ENCODE assay signal across 8 cellular contexts in genomic region chr17:7393613-7394451, GRCh38. TPM values are rescaled to one million over a fixed set of nuclear protein-coding genes. Genes with fewer than 3 reads are reported as not detected.
DNase-seq lines count a peak whose midpoint lies in the region; ATAC-seq, FAIRE-seq and TF ChIP-seq lines count a peak whose summit lies in the region.

No MANE protein-coding gene starts in this region.

- H3K9me3 ChIP-seq in mucosa of descending colon: no peaks in the 10 kb centered on the region
- no peaks in the 10 kb centered on the region for H3K9me3 ChIP-seq in stomach

- H3K27me3 ChIP-seq in dorsolateral prefrontal cortex (no peaks in the 10 kb centered on the region), stomach (no peaks in the 10 kb centered on the region)

- peaks cover 8% of the 10 kb centered on the region for H3K4me1 ChIP-seq in mucosa of descending colon (ENCODE audit: low read depth)
- H3K4me1 ChIP-seq in stomach: peaks cover 18 to 26% (median 25%) of the 10 kb centered on the region in 4 donors

- TF ChIP-seq CTCF in WI38 (IDR thresholded peaks at IDR 0.05; ENCODE audit: low read depth, low read length): no peak
- TF ChIP-seq CTCF in dorsolateral prefrontal cortex (IDR thresholded peaks at IDR 0.05 in 54 of 56, conservative IDR thresholded peaks at IDR 0.05 in 2 of 56; ENCODE audit: low read depth in 1 of 56, partially characterized antibody in 56 of 56): no peak
- TF ChIP-seq CTCF in mucosa of descending colon (IDR thresholded peaks at IDR 0.05): no peak
- TF ChIP-seq CTCF in stomach (IDR thresholded peaks at IDR 0.05): no peak

- peak; percentile 41 for ATAC-seq in GM19467 (IDR thresholded peaks at IDR 0.05; ENCODE audit: unreplicated experiment)
- peak; percentile 44 for ATAC-seq in mucosa of descending colon

- H3K4me3 ChIP-seq in WI38 (ENCODE audit: low read depth, low read length) (peak overlapping the region; percentile 90), dorsolateral prefrontal cortex (peak overlapping the region; percentile 55 to 98 (median 90)), mucosa of descending colon (peak overlapping the region; percentile 29), stomach (peak overlapping the region; percentile 79 to 93 (median 84))

- 1 to 7% (median 4%) methylated on average over 32 to 48 of the region's 48 CpGs for WGBS in stomach, 5 donors

- intact Hi-C loops in dorsolateral prefrontal cortex (cut with DNase I) (loop anchor here in 1 of 2 donors (5.0 kb wide), 1 partner anchor 37 kb away; the partner anchor contains the start of gene TMEM95), mucosa of descending colon (cut with DNase I, micrococcal nuclease) (no loop called here), stomach (cut with DNase I; ENCODE audit: low total_unique reads) (no loop called here)

- peak; percentile 8 for DNase-seq in CMK (ENCODE audit: low read depth)
- peak; percentile 41 for DNase-seq in HTR-8/SVneo (ENCODE audit: insufficient read length, low spot score)
- no peak for DNase-seq in dorsolateral prefrontal cortex
- peak in 2 of 3 donors; percentile 62 to 72 for DNase-seq in mucosa of descending colon
- peak; percentile 33 for DNase-seq in stomach
- no peak for DNase-seq in NK-92 (lab: John Stamatoyannopoulos, UW; ENCODE audit: unreplicated experiment)

- no peak for TF ChIP-seq POLR2A in stomach (IDR thresholded peaks at IDR 0.05)

- FAIRE-seq in HTR-8/SVneo (lab: Jason Lieb, UNC): peak; percentile 73

- no peak for TF ChIP-seq EP300 in stomach (IDR thresholded peaks at IDR 0.05)

- H3K27ac ChIP-seq in dorsolateral prefrontal cortex (peak overlapping the region in 58 of 59 donors; percentile 61 to 98 (median 93)), stomach (peak overlapping the region; percentile 87 to 97 (median 95))

- no peaks in the 10 kb centered on the region for H3K36me3 ChIP-seq in mucosa of descending colon (ENCODE audit: low read depth)
- peaks cover 13 to 36% (median 32%) of the 10 kb centered on the region in 4 donors for H3K36me3 ChIP-seq in stomach

RNA-seq across cellular contexts. Expression of gene PLSCR3, which starts 0.5 kb away (rescaled TPM):
- total RNA-seq in dorsolateral prefrontal cortex: 10 to 100 TPM in 116 of 120 experiments, 1 to 10 TPM in 4; 7.3 to 23.9 (median 14.2) TPM
- total RNA-seq in mucosa of descending colon: 10 to 100 TPM in 2 of 3 donors, 1 to 10 TPM in 1; 5.5 to 21.6 (median 16.4) TPM
- 100 to 1,000 TPM in 1 of 5 donors, 10 to 100 TPM in 2, 1 to 10 TPM in 1, not detected in 1; 7.9 to 101 (median 29.6) TPM for total RNA-seq in stomach
- 10 to 100 TPM; 21.9 to 27.1 (median 24.4) TPM for polyA plus RNA-seq in stomach

RNA-seq across cellular contexts. Expression of gene TMEM256, which starts 10.1 kb away (rescaled TPM):
- total RNA-seq in dorsolateral prefrontal cortex (10 to 100 TPM; 25.4 to 80.3 (median 44.3) TPM), mucosa of descending colon (10 to 100 TPM; 51.9 to 85.1 (median 64.9) TPM), stomach (100 to 1,000 TPM in 2 of 5 donors, 10 to 100 TPM in 2, not detected in 1; 39.8 to 347 (median 161) TPM)
- 100 to 1,000 TPM; 189 to 282 (median 279) TPM for polyA plus RNA-seq in stomach

RNA-seq across cellular contexts. Expression of gene TNK1, which starts 12.9 kb away (rescaled TPM):
- 1 to 10 TPM in 115 of 120 experiments, under 1 TPM in 5; 0.69 to 7.6 (median 2.5) TPM for total RNA-seq in dorsolateral prefrontal cortex
- 10 to 100 TPM; 16.4 to 29.5 (median 20.7) TPM for total RNA-seq in mucosa of descending colon
- total RNA-seq in stomach: 10 to 100 TPM in 3 of 5 donors, 1 to 10 TPM in 2; 5.7 to 37.1 (median 22.2) TPM
- polyA plus RNA-seq in stomach: 10 to 100 TPM in 1 of 3 donors, 1 to 10 TPM in 2; 6.0 to 12.1 (median 7.8) TPM

RNA-seq across cellular contexts. Expression of gene NLGN2, which starts 13.8 kb away (rescaled TPM):
- total RNA-seq in dorsolateral prefrontal cortex (100 to 1,000 TPM in 103 of 120 experiments, 10 to 100 TPM in 17; 83.6 to 164 (median 109) TPM), mucosa of descending colon (10 to 100 TPM in 1 of 3 donors, 1 to 10 TPM in 2; 2.9 to 38.0 (median 6.7) TPM), stomach (10 to 100 TPM in 3 of 5 donors, 1 to 10 TPM in 2; 4.6 to 42.0 (median 13.8) TPM)
- polyA plus RNA-seq in stomach: 1 to 10 TPM; 1.7 to 7.9 (median 1.8) TPM

RNA-seq across cellular contexts. Expression of gene SPEM1, which starts 26.3 kb away (rescaled TPM):
- total RNA-seq in dorsolateral prefrontal cortex (under 1 TPM in 2 of 120 experiments, not detected in 118; 0.86 to 0.95 TPM), mucosa of descending colon (not detected), stomach (not detected)
- polyA plus RNA-seq in stomach: under 1 TPM in 1 of 3 donors, not detected in 2; 0.20 TPM

Comparison
In these comparisons a context has a peak if more than half of its experiments do, and no peak if none do; other contexts are left out.
1. DNase-seq: peak in CMK (single experiment), HTR-8/SVneo (single experiment), mucosa of descending colon (2 of 3) and stomach (single experiment); none in dorsolateral prefrontal cortex (0 of 10) and NK-92 (single experiment).
2. H3K4me3 ChIP-seq: peak in every context shown above with its lines; median percentile 90 in WI38; 90 in dorsolateral prefrontal cortex; 84 in stomach; 29 in mucosa of descending colon.